ENCODE assay signal across 8 cellular contexts in the genomic region with DNA sequence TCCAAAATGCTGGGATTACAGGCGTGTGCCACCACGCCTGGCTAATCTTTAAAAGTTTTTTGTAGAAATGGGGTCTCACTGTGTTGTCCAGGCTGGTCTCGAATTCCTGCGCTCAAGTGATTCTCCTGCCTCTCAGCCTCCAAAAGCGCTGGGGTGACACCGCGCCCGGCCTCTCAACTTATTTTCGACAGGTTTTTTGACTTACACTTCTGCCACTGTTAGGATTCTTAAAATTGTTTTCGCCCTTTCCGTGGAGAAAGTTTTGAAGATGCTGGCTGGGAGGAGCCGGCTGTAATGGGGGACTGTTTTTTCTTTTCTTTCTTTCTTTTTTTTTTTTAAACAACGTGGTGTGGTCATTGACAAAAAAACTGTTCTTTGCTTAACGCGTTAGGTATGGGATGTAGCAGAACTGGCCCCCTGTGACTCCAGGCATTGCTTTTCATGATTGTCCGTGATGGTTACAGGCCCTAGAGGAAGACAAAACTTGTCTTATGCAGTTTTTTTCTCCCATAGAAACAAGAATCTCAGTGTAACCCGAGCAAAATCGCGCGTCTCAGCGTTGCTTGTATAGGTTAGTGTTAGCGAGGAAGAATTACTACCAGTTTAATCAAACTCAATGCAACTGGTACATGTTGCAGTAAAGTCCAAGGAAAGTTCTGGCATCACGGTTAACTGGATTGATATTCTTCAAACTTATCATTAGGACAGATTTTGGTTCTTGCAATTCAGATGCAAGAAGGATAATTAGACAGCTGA. TPM values are rescaled to one million over a fixed set of nuclear protein-coding genes. Genes with fewer than 3 reads are reported as not detected.
DNase-seq lines count a peak whose midpoint lies in the region; ATAC-seq, FAIRE-seq and TF ChIP-seq lines count a peak whose summit lies in the region.

No MANE protein-coding gene starts in this region.

- peak overlapping the region; percentile 90 for H3K27ac Mint-ChIP-seq in activated CD8-positive, alpha-beta T cell treated with anti-CD3 and anti-CD28 coated beads for 36 hours

- H3K27me3 Mint-ChIP-seq in activated CD8-positive, alpha-beta T cell treated with anti-CD3 and anti-CD28 coated beads for 36 hours: no peaks in the 10 kb centered on the region

- no peak for TF ChIP-seq CTCF in AG04450 (IDR thresholded peaks at IDR 0.05; ENCODE audit: low read depth, low read length)
- TF ChIP-seq CTCF in HL-60 (IDR thresholded peaks at IDR 0.05; ENCODE audit: insufficient read depth, low read length): no peak
- TF ChIP-seq CTCF in activated CD8-positive, alpha-beta T cell treated with anti-CD3 and anti-CD28 coated beads for 36 hours (IDR thresholded peaks at IDR 0.05): no peak
- no peak for TF ChIP-seq CTCF in fibroblast of lung (conservative IDR thresholded peaks at IDR 0.05 in 1 of 2, IDR thresholded peaks at IDR 0.05 in 1 of 2; ENCODE audit: low read depth in 1 of 2, low read length in 2 of 2)

- peak overlapping the region; percentile 52 for H3K27ac ChIP-seq in AG04450 (ENCODE audit: low read depth, low read length)
- H3K27ac ChIP-seq in HL-60 (replicated peaks): peak overlapping the region; percentile 92
- peak overlapping the region; percentile 87 for H3K27ac ChIP-seq in fibroblast of lung (ENCODE audit: insufficient read depth, low read length)

- no peaks in the 10 kb centered on the region for H3K9me3 Mint-ChIP-seq in activated CD8-positive, alpha-beta T cell treated with anti-CD3 and anti-CD28 coated beads for 36 hours

- no peak for FAIRE-seq in H54 (lab: Jason Lieb, UNC)

- peak overlapping the region; percentile 77 for H3K4me2 ChIP-seq in fibroblast of lung (ENCODE audit: extremely low read depth, insufficient read depth, low read length)

- ATAC-seq in activated CD8-positive, alpha-beta T cell treated with anti-CD3 and anti-CD28 coated beads for 36 hours: no peak
- ATAC-seq in GM21390 (IDR thresholded peaks at IDR 0.05; ENCODE audit: unreplicated experiment): no peak

- peaks cover 37% of the 10 kb centered on the region for H3K4me1 Mint-ChIP-seq in activated CD8-positive, alpha-beta T cell treated with anti-CD3 and anti-CD28 coated beads for 36 hours (ENCODE audit: low read depth)

- peak overlapping the region; percentile 93 for H3K4me3 Mint-ChIP-seq in activated CD8-positive, alpha-beta T cell treated with anti-CD3 and anti-CD28 coated beads for 36 hours

- TF ChIP-seq POLR2A in H54 (IDR thresholded peaks at IDR 0.05; ENCODE audit: low read depth, low read length): no peak

- H4K20me1 ChIP-seq in fibroblast of lung (ENCODE audit: control insufficient read depth, extremely low read depth, insufficient read depth, low read length): peaks cover 8% of the 10 kb centered on the region

- POLR2A ChIA-PET in AG04450 (lab: Yijun Ruan, JAX): no interaction called here
- POLR2A ChIA-PET in activated CD8-positive, alpha-beta T cell treated with anti-CD3 and anti-CD28 coated beads for 36 hours (lab: Charles Lee): interaction anchor here (0.6 kb wide), 1 partner anchor 10 kb away, joined by 3 read pairs; no protein-coding TSS in a partner anchor

- H3K4me3 ChIP-seq in AG04450 (ENCODE audit: low read depth, low read length) (peak overlapping the region; percentile 75), HL-60 (replicated peaks; ENCODE audit: insufficient read depth, low read length) (peak overlapping the region; percentile 72), fibroblast of lung (replicated peaks in 1 of 4; ENCODE audit: control extremely low read depth in 1 of 4, insufficient read depth in 1 of 4, low read depth in 3 of 4, low read length in 4 of 4) (peak overlapping the region; percentile 51 to 90 (median 80))

- H2AFZ ChIP-seq in fibroblast of lung (ENCODE audit: low read length): no peak overlapping the region

- H3K27me3 ChIP-seq in AG04450 (ENCODE audit: control insufficient read depth, insufficient read depth, low read length): no peaks in the 10 kb centered on the region
- H3K27me3 ChIP-seq in HL-60 (ENCODE audit: insufficient read depth, poor library complexity, severe bottlenecking): no peaks in the 10 kb centered on the region
- H3K27me3 ChIP-seq in fibroblast of lung (ENCODE audit: control insufficient read depth, insufficient read depth, low read length): no peaks in the 10 kb centered on the region

- H3K36me3 Mint-ChIP-seq in activated CD8-positive, alpha-beta T cell treated with anti-CD3 and anti-CD28 coated beads for 36 hours (ENCODE audit: low read depth): peaks cover 27% of the 10 kb centered on the region

- H3K4me1 ChIP-seq in fibroblast of lung (ENCODE audit: control insufficient read depth, extremely low read depth, insufficient read depth, low read length): peaks cover 7% of the 10 kb centered on the region

- peak overlapping the region; percentile 92 for H3K9ac ChIP-seq in fibroblast of lung (ENCODE audit: insufficient read depth, low read length)

- DNase-seq in AG04450 (ENCODE audit: low read depth, low spot score): no peak
- no peak for DNase-seq in HL-60 (ENCODE audit: low read depth in 1 of 2, low spot score in 1 of 2)
- peak; percentile 31 for DNase-seq in activated CD8-positive, alpha-beta T cell treated with anti-CD3 and anti-CD28 coated beads for 36 hours
- peak; percentile 45 to 52 for DNase-seq in fibroblast of lung (ENCODE audit: low read depth in 2 of 2)
- DNase-seq in pons (ENCODE audit: low spot score): peak; percentile 58
- DNase-seq in H54 (ENCODE audit: insufficient read length, low spot score): no peak
- no peak for DNase-seq in NCI-H774 (lab: John Stamatoyannopoulos, UW)

- H3K9me3 ChIP-seq in AG04450 (ENCODE audit: control insufficient read depth, insufficient read depth, low read length) (no peaks in the 10 kb centered on the region), fibroblast of lung (ENCODE audit: control insufficient read depth, insufficient read depth, low read depth, low read length) (no peaks in the 10 kb centered on the region)

- CTCF ChIA-PET in AG04450 (lab: Charles Lee): interaction anchor here (1.2 kb wide), 1 partner anchor 378 kb away, joined by 3 read pairs; no protein-coding TSS in a partner anchor
- CTCF ChIA-PET in activated CD8-positive, alpha-beta T cell treated with anti-CD3 and anti-CD28 coated beads for 36 hours (lab: Charles Lee): no interaction called here

- intact Hi-C loops in activated CD8-positive, alpha-beta T cell treated with anti-CD3 and anti-CD28 coated beads for 36 hours (cut with micrococcal nuclease): no loop called here

- H3K79me2 ChIP-seq in fibroblast of lung (ENCODE audit: control insufficient read depth, insufficient read depth, low read length): peaks cover 59% of the 10 kb centered on the region

- peaks cover 3% of the 10 kb centered on the region for H3K36me3 ChIP-seq in fibroblast of lung (ENCODE audit: control insufficient read depth, insufficient read depth, low read length)

RNA-seq across cellular contexts. Expression of a gene that starts 1.2 kb away (rescaled TPM):
- 478 and 535 TPM in 2 replicates for polyA plus RNA-seq in AG04450 (2011; rRNA removed)
- polyA minus RNA-seq in AG04450 (2011; rRNA and poly(A)+ RNA removed): 214 and 232 TPM in 2 replicates
- total RNA-seq in activated CD8-positive, alpha-beta T cell treated with anti-CD3 and anti-CD28 coated beads for 36 hours: 100 to 1,000 TPM; 143 to 152 TPM
- total RNA-seq in fibroblast of lung: 39.3 and 55.8 TPM in 2 replicates
- polyA plus RNA-seq in fibroblast of lung: 685 and 743 TPM in 2 replicates
- 345 and 425 TPM in 2 replicates for polyA plus RNA-seq in fibroblast of lung (2012)
- polyA minus RNA-seq in fibroblast of lung (ENCODE audit: low replicate concordance): 118 and 158 TPM in 2 replicates

RNA-seq across cellular contexts. Expression of a gene that starts 26.8 kb away (rescaled TPM):
- 18.0 and 22.4 TPM in 2 replicates for polyA plus RNA-seq in AG04450 (2011; rRNA removed)
- 12.9 and 14.9 TPM in 2 replicates for polyA minus RNA-seq in AG04450 (2011; rRNA and poly(A)+ RNA removed)
- 10 to 100 TPM; 10.7 to 11.3 TPM for total RNA-seq in activated CD8-positive, alpha-beta T cell treated with anti-CD3 and anti-CD28 coated beads for 36 hours
- total RNA-seq in fibroblast of lung: 19.8 and 20.1 TPM in 2 replicates
- polyA plus RNA-seq in fibroblast of lung: 15.5 and 22.5 TPM in 2 replicates
- polyA plus RNA-seq in fibroblast of lung (2012): 12.4 and 15.3 TPM in 2 replicates
- 4.8 and 8.0 TPM in 2 replicates for polyA minus RNA-seq in fibroblast of lung (ENCODE audit: low replicate concordance)

Comparison
In these comparisons a context has a peak if more than half of its experiments do, and no peak if none do; other contexts are left out.
1. DNase-seq: peak in activated CD8-positive, alpha-beta T cell treated with anti-CD3 and anti-CD28 coated beads for 36 hours (single experiment), fibroblast of lung (2 of 2) and pons (single experiment); none in AG04450 (single experiment), HL-60 (0 of 2), H54 (single experiment) and NCI-H774 (single experiment).
2. Peak in every context shown above with its lines, with median percentiles within 50 percentile points of each other: H3K27ac ChIP-seq and H3K4me3 ChIP-seq.